14 cellular contexts compared by ENCODE assay signal in genomic region chr9:93181672-93182435, GRCh38. TPM values are rescaled to one million over a fixed set of nuclear protein-coding genes. Genes with fewer than 3 reads are reported as not detected.
DNase-seq lines count a peak whose midpoint lies in the region; ATAC-seq and TF ChIP-seq lines count a peak whose summit lies in the region.
"Had no signal": no experiment of that assay in that cellular context is flagged by ENCODE, and none has a peak within 500 bp of the region (broad histone marks: within the 10 kb centered on the region; RNA-seq: fewer than 3 reads in every experiment).

No MANE protein-coding gene starts in this region.

- peak overlapping the region in 3 of 4 donors; percentile 2 to 40 (median 18) for H3K27ac ChIP-seq in gastrocnemius medialis
- H3K27ac ChIP-seq: 22Rv1, HL-60 had no signal

- H3K4me1 ChIP-seq in gastrocnemius medialis, result peaks cover 25 to 31% of the 10 kb centered on the region in 2 donors

- TF ChIP-seq POLR2A in gastrocnemius medialis (IDR thresholded peaks at IDR 0.05), result no peak

- TF ChIP-seq CTCF in gastrocnemius medialis (IDR thresholded peaks at IDR 0.05 in 4 of 5, conservative IDR thresholded peaks at IDR 0.05 in 1 of 5), result no peak

- intact Hi-C loops in gastrocnemius medialis (cut with DNase I; ENCODE audit: low total_unique reads), result loop anchor here (2.0 kb wide), 1 partner anchor 21 kb away; no protein-coding TSS in a partner anchor

- no peaks in the 10 kb centered on the region for H3K27me3 ChIP-seq in gastrocnemius medialis

- no peaks in the 10 kb centered on the region for H3K9me3 ChIP-seq in gastrocnemius medialis

- DNase-seq in DMS 273 (lab: John Stamatoyannopoulos, UW; ENCODE audit: unreplicated experiment), result peak; percentile 25
- DNase-seq in DMS 273 treated with DMSO at 0.1 percent for 48 hours (lab: John Stamatoyannopoulos, UW), result no peak
- peak; percentile 83 for DNase-seq in G401 (ENCODE audit: low spot score)
- peak; percentile 37 for DNase-seq in ecto neural progenitor cell (ENCODE audit: low spot score)
- DNase-seq in gastrocnemius medialis, result peak in 1 of 2 donors; percentile 58
- DNase-seq in UCSD-AML1 (lab: John Stamatoyannopoulos, UW; ENCODE audit: unreplicated experiment), result no peak
- DNase-seq: CD8-positive, alpha-beta T cell; COR-L47; HCEC 1CT had no signal

- in situ Hi-C loops in G401 (cut with HindIII; ENCODE audit: low sequenced_read_pairs), result no loop called here
- in situ Hi-C loops in gastrocnemius medialis (cut with MboI; ENCODE audit: low sequenced_read_pairs in 4 of 4), result no loop called here

- no peaks in the 10 kb centered on the region for H3K36me3 ChIP-seq in gastrocnemius medialis

- no peak overlapping the region for H3K4me3 ChIP-seq in gastrocnemius medialis
- H3K4me3 ChIP-seq: GM12878, K562 had no signal

- ATAC-seq in gastrocnemius medialis (peak; percentile 27 to 36), GM21360 (IDR thresholded peaks at IDR 0.05; ENCODE audit: unreplicated experiment) (no peak)
- ATAC-seq: CD8-positive, alpha-beta T cell; GM12878; K562 had no signal

RNA-seq across cellular contexts. Expression of gene WNK2, which starts 2.1 kb away (rescaled TPM):
- 5.8 and 8.9 TPM in 2 replicates for total RNA-seq in G401 (2014; rRNA removed; shearing (Covaris generic))
- total RNA-seq in gastrocnemius medialis, result 10 to 100 TPM; 11.3 to 43.0 (median 24.7) TPM

RNA-seq across cellular contexts. Expression of gene NINJ1, which starts 47.8 kb away (rescaled TPM):
- 25.6 and 28.4 TPM in 2 replicates for total RNA-seq in G401 (2014; rRNA removed; shearing (Covaris generic))
- total RNA-seq in gastrocnemius medialis, result 10 to 100 TPM; 28.5 to 58.5 (median 45.7) TPM

Comparison
In these comparisons a context has a peak if more than half of its experiments do, and no peak if none do; other contexts are left out.
1. DNase-seq: peak in DMS 273 (single experiment), G401 (single experiment) and ecto neural progenitor cell (single experiment); none in DMS 273 treated with DMSO at 0.1 percent for 48 hours (single experiment) and UCSD-AML1 (single experiment).